In the genomic region with DNA sequence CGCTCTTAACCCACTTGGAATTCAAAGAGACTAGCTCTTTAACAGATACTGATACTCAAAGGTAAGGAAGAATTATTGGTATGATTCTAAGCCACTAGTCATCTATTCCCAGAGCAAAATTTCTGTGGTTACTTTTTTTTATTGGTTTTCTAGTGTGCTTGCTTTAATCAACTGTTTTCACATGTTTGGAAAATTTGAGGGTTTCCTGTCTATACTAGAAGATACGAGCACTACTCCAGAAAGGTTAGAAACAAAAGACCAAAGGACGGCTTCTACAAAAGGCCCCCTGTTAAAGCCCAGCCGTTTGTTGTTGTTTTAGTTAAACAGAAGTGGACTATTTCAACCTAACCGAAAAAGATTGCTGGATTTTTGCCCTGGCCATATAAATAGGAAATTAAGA, we compare ENCODE assay signal across 12 cellular contexts. TPM values are rescaled to one million over a fixed set of nuclear protein-coding genes. Genes with fewer than 3 reads are reported as not detected.
DNase-seq lines count a peak whose midpoint lies in the region; ATAC-seq and TF ChIP-seq lines count a peak whose summit lies in the region.
"Had no signal": no experiment of that assay in that cellular context is flagged by ENCODE, and none has a peak within 500 bp of the region (broad histone marks: within the 10 kb centered on the region; RNA-seq: fewer than 3 reads in every experiment).

No MANE protein-coding gene starts in this region.

- H3K4me1 ChIP-seq in DND-41 (ENCODE audit: insufficient read depth, low read length): peaks cover 7% of the 10 kb centered on the region
- H3K4me1 ChIP-seq in prostate gland (replicated peaks): peaks cover 4% of the 10 kb centered on the region
- H3K4me1 ChIP-seq in sigmoid colon: peaks cover 0 to 17% (median 13%) of the 10 kb centered on the region in 4 donors

- DNase-seq in DND-41: no peak
- peak; percentile 30 for DNase-seq in LHCN-M2 (ENCODE audit: low read depth)
- DNase-seq in dermis blood vessel endothelial cell: peak; percentile 53
- no peak for DNase-seq in prostate gland (ENCODE audit: low spot score)
- DNase-seq in sigmoid colon: no peak
- no peak for DNase-seq in posterior cingulate gyrus
- no peak for DNase-seq in NCI-H748 (lab: John Stamatoyannopoulos, UW; ENCODE audit: unreplicated experiment)
- DNase-seq in stimulated activated CD4-positive, alpha-beta T cell treated with anti-CD3 and anti-CD28 coated beads, Interleukin-12 subunit alpha, Interleukin-12 subunit beta, amount 100 ng/mL, for 4 hours: no peak
- DNase-seq: glutamatergic neuron; NCI-H1417; stimulated activated naive CD4-positive, alpha-beta T cell treated with Interleukin-2 at 50 U/mL for 16 hours; T-helper 2 cell had no signal

- no peak overlapping the region for H3K4me2 ChIP-seq in DND-41 (ENCODE audit: insufficient read depth, low read length)

- intact Hi-C loops in prostate gland (cut with DNase I): no loop called here
- intact Hi-C loops in sigmoid colon (cut with DNase I): no loop called here
- intact Hi-C loops in posterior cingulate gyrus (cut with DNase I): no loop called here

- no peak overlapping the region for H2AFZ ChIP-seq in DND-41 (ENCODE audit: low read depth, low read length)

- H4K20me1 ChIP-seq in DND-41 (ENCODE audit: insufficient read depth, low read length): no peaks in the 10 kb centered on the region

- H3K4me3 ChIP-seq in DND-41 (ENCODE audit: low read depth in 1 of 2, low read length in 2 of 2): no peak overlapping the region
- H3K4me3 ChIP-seq in prostate gland: no peak overlapping the region
- no peak overlapping the region for H3K4me3 ChIP-seq in sigmoid colon

- 33% methylated on average over 5 of the region's 5 CpGs for WGBS in prostate gland
- WGBS in sigmoid colon, 2 donors: 58 to 78% methylated on average over 5 of the region's 5 CpGs

- TF ChIP-seq CTCF in DND-41 (IDR thresholded peaks at IDR 0.05; ENCODE audit: borderline replicate concordance, extremely low read depth, low read length, poor library complexity, severe bottlenecking) (no peak), prostate gland (IDR thresholded peaks at IDR 0.05) (no peak), sigmoid colon (IDR thresholded peaks at IDR 0.05) (no peak)

- no peaks in the 10 kb centered on the region for H3K27me3 ChIP-seq in DND-41 (ENCODE audit: insufficient read depth, low read length, poor library complexity)
- H3K27me3 ChIP-seq in prostate gland (replicated peaks; ENCODE audit: insufficient read depth): no peaks in the 10 kb centered on the region
- H3K27me3 ChIP-seq in sigmoid colon: no peaks in the 10 kb centered on the region

- H3K9me3 ChIP-seq in DND-41 (ENCODE audit: insufficient read depth, low read length, severe bottlenecking) (no peaks in the 10 kb centered on the region), prostate gland (no peaks in the 10 kb centered on the region), sigmoid colon (no peaks in the 10 kb centered on the region)

- H3K9ac ChIP-seq in DND-41 (ENCODE audit: low read depth, low read length): no peak overlapping the region

- TF ChIP-seq EP300 in sigmoid colon (IDR thresholded peaks at IDR 0.05): no peak

- peak; percentile 76 for ATAC-seq in DND-41 (ENCODE audit: insufficient read depth, low read depth)

- H3K36me3 ChIP-seq in DND-41 (ENCODE audit: insufficient read depth, low read length) (peaks cover 9% of the 10 kb centered on the region; the same call in 1 of the 2 replicates), prostate gland (no peaks in the 10 kb centered on the region), sigmoid colon (no peaks in the 10 kb centered on the region)

- 0 out of 2 replicates have a peak overlapping the region, but pooled peaks have one; percentile 32 for H3K27ac ChIP-seq in DND-41 (ENCODE audit: low read length)
- H3K27ac ChIP-seq in prostate gland: peak overlapping the region; percentile 22 to 62
- peak overlapping the region in 2 of 4 donors; percentile 47 to 49 for H3K27ac ChIP-seq in sigmoid colon

- TF ChIP-seq POLR2A in prostate gland (IDR thresholded peaks at IDR 0.05): no peak
- TF ChIP-seq POLR2A in sigmoid colon (IDR thresholded peaks at IDR 0.05): no peak

- H3K79me2 ChIP-seq in DND-41 (ENCODE audit: insufficient read depth, low read length): peaks cover 12% of the 10 kb centered on the region

RNA-seq across cellular contexts. Expression of a gene that starts 18.5 kb away (rescaled TPM):
- 7.1 and 14.3 TPM in 2 replicates for total RNA-seq in LHCN-M2 (2014; rRNA removed)
- 1.2 TPM for polyA plus RNA-seq in LHCN-M2 (2012)
- 42.5 and 66.2 TPM in 2 replicates for total RNA-seq in dermis blood vessel endothelial cell
- 10 to 100 TPM; 17.3 to 66.5 TPM for total RNA-seq in prostate gland
- total RNA-seq in sigmoid colon: 10 to 100 TPM; 11.5 to 24.2 (median 15.0) TPM
- polyA plus RNA-seq in sigmoid colon: 10 to 100 TPM; 11.4 to 16.2 (median 15.0) TPM

Comparison
In these comparisons a context has a peak if more than half of its experiments do, and no peak if none do; other contexts are left out.
1. DNase-seq: peak in LHCN-M2 (single experiment) and dermis blood vessel endothelial cell (single experiment); none in DND-41 (single experiment), prostate gland (single experiment), sigmoid colon (single experiment), posterior cingulate gyrus (0 of 10), NCI-H748 (single experiment) and stimulated activated CD4-positive, alpha-beta T cell treated with anti-CD3 and anti-CD28 coated beads, Interleukin-12 subunit alpha, Interleukin-12 subunit beta, amount 100 ng/mL, for 4 hours (single experiment).